Comparison of ENCODE assay signal across 24 cellular contexts in genomic region chrX:43822015-43822414, GRCh38.
DNase-seq lines count a peak whose midpoint lies in the region; ATAC-seq, FAIRE-seq and TF ChIP-seq lines count a peak whose summit lies in the region.
"Had no signal": no experiment of that assay in that cellular context is flagged by ENCODE, and none has a peak within 500 bp of the region (broad histone marks: within the 10 kb centered on the region; RNA-seq: fewer than 3 reads in every experiment).

No MANE protein-coding gene starts in this region.

- no peak overlapping the region for H3K9ac ChIP-seq in mammary epithelial cell (ENCODE audit: insufficient read depth, low read length)
- H3K9ac ChIP-seq: BLaER1, parathyroid adenoma had no signal

- no peaks in the 10 kb centered on the region for H3K36me3 ChIP-seq in mammary epithelial cell (ENCODE audit: insufficient read depth, low read length)
- no peaks in the 10 kb centered on the region for H3K36me3 ChIP-seq in Peyer's patch
- H3K36me3 ChIP-seq: BLaER1, vagina had no signal

- dilution Hi-C loops in mammary epithelial cell (cut with HindIII; ENCODE audit: low sequenced_read_pairs), result no loop called here

- H3K4me3 ChIP-seq in mammary epithelial cell (replicated peaks in 1 of 3; ENCODE audit: insufficient read depth in 1 of 3, low read depth in 2 of 3, low read length in 3 of 3) (no peak overlapping the region), Peyer's patch (no peak overlapping the region)
- H3K4me3 ChIP-seq: BLaER1, hepatocyte, PC-9, SK-N-MC, vagina had no signal

- DNase-seq in A172 (ENCODE audit: low spot score), result peak; percentile 55
- peak; percentile 17 for DNase-seq in LHCN-M2 (ENCODE audit: low read depth)
- peak; percentile 40 for DNase-seq in mammary epithelial cell
- peak; percentile 9 for DNase-seq in inferior parietal cortex (ENCODE audit: extremely low spot score)
- no peak for DNase-seq in epidermal melanocyte (ENCODE audit: insufficient read length, low spot score)
- DNase-seq in Peyer's patch, result no peak
- no peak for DNase-seq in D721Med (ENCODE audit: insufficient read length, low spot score)
- DNase-seq: activated CD4-positive, CD25-positive, alpha-beta regulatory T cell treated with anti-CD3 and anti-CD28 coated beads, Interleukin-2, amount 50 U/mL, for 72 hours; central memory CD4-positive, alpha-beta T cell; H7; islet precursor cell; natural killer cell; NCI-H1436 treated with DMSO at 0.1 percent for 48 hours; NCI-H2227 treated with DMSO at 0.1 percent for 48 hours; PC-9; small intestine; stimulated activated CD4-positive, alpha-beta T cell treated with anti-CD3 and anti-CD28 coated beads, Interleukin-4, amount 100 ng/mL, for 1 hour had no signal

- H4K20me1 ChIP-seq in mammary epithelial cell (ENCODE audit: insufficient read depth, low read length), result no peaks in the 10 kb centered on the region
- H4K20me1 ChIP-seq: BLaER1 had no signal

- H3K79me2 ChIP-seq in mammary epithelial cell (ENCODE audit: insufficient read depth, low read length), result no peaks in the 10 kb centered on the region
- H3K79me2 ChIP-seq: hepatocyte, parathyroid adenoma had no signal

- TF ChIP-seq POLR2A in Peyer's patch (IDR thresholded peaks at IDR 0.05), result no peak

- no TSS peak for BruUV-seq in mammary epithelial cell (replicated peaks; lab: Mats Ljungman, UMichigan)

- no peak overlapping the region for H3K4me2 ChIP-seq in mammary epithelial cell (ENCODE audit: insufficient read depth, low read depth, low read length)
- H3K4me2 ChIP-seq: BLaER1, hepatocyte, PC-9 had no signal

- H3K9me3 ChIP-seq in mammary epithelial cell (replicated peaks; ENCODE audit: insufficient read depth, low read length) (no peaks in the 10 kb centered on the region), Peyer's patch (no peaks in the 10 kb centered on the region)
- H3K9me3 ChIP-seq: BLaER1, vagina had no signal

- 0% methylated on average over 1 of the region's 1 CpG for WGBS in mammary epithelial cell (ENCODE audit: low coverage, missing lambda C conversion rate)

- no peak overlapping the region for H2AFZ ChIP-seq in mammary epithelial cell (ENCODE audit: low read depth, low read length)
- H2AFZ ChIP-seq: hepatocyte, parathyroid adenoma, PC-9 had no signal

- in situ Hi-C loops in mammary epithelial cell (cut with MboI; ENCODE audit: low sequenced_read_pairs in 2 of 2), result no loop called here

- intact Hi-C loops in mammary epithelial cell (cut with micrococcal nuclease), result loop anchor here (5.0 kb wide), 1 partner anchor 475 kb away; no protein-coding TSS in a partner anchor

- no peak for ATAC-seq in HG03135 (IDR thresholded peaks at IDR 0.05; ENCODE audit: unreplicated experiment)
- ATAC-seq: natural killer cell had no signal

- no peak for FAIRE-seq in D721Med (lab: Jason Lieb, UNC)
- FAIRE-seq: GM12891, small intestine had no signal

- TF ChIP-seq CTCF in mammary epithelial cell (conservative IDR thresholded peaks at IDR 0.05 in 1 of 2, IDR thresholded peaks at IDR 0.05 in 1 of 2; ENCODE audit: extremely low read depth in 1 of 2, insufficient read depth in 1 of 2, low read depth in 1 of 2, low read length in 2 of 2) (no peak), Peyer's patch (IDR thresholded peaks at IDR 0.05) (no peak), D721Med (IDR thresholded peaks at IDR 0.05; ENCODE audit: insufficient read depth, missing control alignments) (no peak)

- H3K4me1 ChIP-seq in mammary epithelial cell (ENCODE audit: insufficient read depth, low read length) (no peaks in the 10 kb centered on the region), Peyer's patch (no peaks in the 10 kb centered on the region)
- H3K4me1 ChIP-seq: BLaER1, parathyroid adenoma had no signal

- CTCF ChIA-PET in mammary epithelial cell (lab: Charles Lee; ENCODE audit: low non-redundant PET), result no interaction called here

- H3K27ac ChIP-seq in mammary epithelial cell (ENCODE audit: insufficient read depth, low read depth, low read length) (no peak overlapping the region), Peyer's patch (no peak overlapping the region)
- H3K27ac ChIP-seq: BLaER1, hepatocyte, parathyroid adenoma, PC-9, SK-N-MC, vagina had no signal

- H3K27me3 ChIP-seq in mammary epithelial cell (ENCODE audit: insufficient read depth, low read length) (peaks cover 6% of the 10 kb centered on the region), Peyer's patch (no peaks in the 10 kb centered on the region)
- H3K27me3 ChIP-seq: BLaER1, hepatocyte, vagina had no signal

Comparison
In these comparisons a context has a peak if more than half of its experiments do, and no peak if none do; other contexts are left out.
1. DNase-seq: peak in A172 (single experiment), LHCN-M2 (single experiment), mammary epithelial cell (single experiment) and inferior parietal cortex (single experiment); none in epidermal melanocyte (single experiment), Peyer's patch (0 of 3) and D721Med (single experiment).